In genomic region chr17:78253946-78254672, GRCh38 we compare ENCODE assay signal across 1 cellular context.
TF ChIP-seq lines count a peak whose summit lies in the region.

No MANE protein-coding gene starts in this region.

TF ChIP-seq in GM12878, 131 proteins besides CTCF, POLR2A, EP300 and RAD21 (continued from another document):
- TF ChIP-seq CEBPB (IDR thresholded peaks at IDR 0.05; ENCODE audit: borderline replicate concordance in 1 of 2, low read depth in 2 of 2, low read length in 2 of 2) = no peak
- TF ChIP-seq FOS (IDR thresholded peaks at IDR 0.05; ENCODE audit: borderline replicate concordance, extremely low read depth, insufficient read length) = no peak
- TF ChIP-seq HDGF (IDR thresholded peaks at IDR 0.05) = no peak
- no peak for TF ChIP-seq SPI1 (IDR thresholded peaks at IDR 0.05; ENCODE audit: borderline replicate concordance, insufficient read depth, low read depth, low read length)
- TF ChIP-seq MEF2B (IDR thresholded peaks at IDR 0.05; ENCODE audit: partially characterized antibody, poor library complexity, severe bottlenecking) = peak; percentile 51
- peak in 1 of 2 experiments; percentile 74; a peak in 3 of 4 replicates for TF ChIP-seq IKZF2 (IDR thresholded peaks at IDR 0.05)
- no peak for TF ChIP-seq RCOR1 (conservative IDR thresholded peaks at IDR 0.05; ENCODE audit: low read depth, low read length)
- no peak for TF ChIP-seq HSF1 (IDR thresholded peaks at IDR 0.05; ENCODE audit: low read depth, low read length)
- peak; percentile 91 for TF ChIP-seq LARP7 (IDR thresholded peaks at IDR 0.05)
- no peak for TF ChIP-seq BCLAF1 (IDR thresholded peaks at IDR 0.05)
- peak; percentile 87; the same call in 1 of the 2 replicates for TF ChIP-seq ZNF207 (IDR thresholded peaks at IDR 0.05; ENCODE audit: borderline replicate concordance)
- TF ChIP-seq ZNF24 (IDR thresholded peaks at IDR 0.05) = no peak
- TF ChIP-seq TBL1XR1 (IDR thresholded peaks at IDR 0.05; ENCODE audit: low read depth, low read length) = no peak
- no peak; the same call in none of the 2 replicates for TF ChIP-seq DPF2 (IDR thresholded peaks at IDR 0.05)
- no peak for TF ChIP-seq NFIC (IDR thresholded peaks at IDR 0.05; ENCODE audit: low read depth, low read length)
- peak; percentile 38 for TF ChIP-seq NRF1 (conservative IDR thresholded peaks at IDR 0.05; ENCODE audit: low read depth, low read length)
- TF ChIP-seq SREBF1 (IDR thresholded peaks at IDR 0.05; ENCODE audit: low read length) = peak; percentile 82
- TF ChIP-seq YBX1 (IDR thresholded peaks at IDR 0.05) = no peak
- peak; percentile 16 to 58; a peak in 2 of 4 replicates for TF ChIP-seq BHLHE40 (IDR thresholded peaks at IDR 0.05; ENCODE audit: borderline replicate concordance in 1 of 2, low read depth in 2 of 2, low read length in 1 of 2)
- TF ChIP-seq NR2C1 (IDR thresholded peaks at IDR 0.05) = peak; percentile 62
- peak; percentile 78 for TF ChIP-seq CHD2 (IDR thresholded peaks at IDR 0.05; ENCODE audit: borderline replicate concordance, low read depth, low read length)
- 0 out of 2 replicates have a peak, but pooled peaks have one; percentile 77 for TF ChIP-seq RB1 (IDR thresholded peaks at IDR 0.05; ENCODE audit: borderline replicate concordance)
- TF ChIP-seq NKRF (conservative IDR thresholded peaks at IDR 0.05) = peak; percentile 74
- TF ChIP-seq SP1 (IDR thresholded peaks at IDR 0.05; ENCODE audit: low read depth, low read length) = no peak
- no peak for TF ChIP-seq USF2 (IDR thresholded peaks at IDR 0.05; ENCODE audit: borderline replicate concordance, low read depth, low read length)
- no peak for TF ChIP-seq POU2F2 (IDR thresholded peaks at IDR 0.05; ENCODE audit: borderline replicate concordance, low read depth, low read length)
- TF ChIP-seq ZSCAN29 (IDR thresholded peaks at IDR 0.05) = no peak
- peak; percentile 68 for TF ChIP-seq SUZ12 (IDR thresholded peaks at IDR 0.05; ENCODE audit: unreplicated experiment)
- no peak for TF ChIP-seq TCF7 (IDR thresholded peaks at IDR 0.05; ENCODE audit: borderline replicate concordance)
- peak; percentile 100 for TF ChIP-seq IKZF1 (conservative IDR thresholded peaks at IDR 0.05)
- TF ChIP-seq EED (IDR thresholded peaks at IDR 0.05; ENCODE audit: low read depth) = 0 out of 2 replicates have a peak, but pooled peaks have one; percentile 44
- peak; percentile 97 for TF ChIP-seq GATAD2B (conservative IDR thresholded peaks at IDR 0.05; ENCODE audit: low read depth)
- TF ChIP-seq RAD51 (IDR thresholded peaks at IDR 0.05) = no peak
- no peak for TF ChIP-seq SUPT20H (IDR thresholded peaks at IDR 0.05; ENCODE audit: borderline replicate concordance, control insufficient read depth, low read depth, low read length)
- peak; percentile 94; the same call in 1 of the 2 replicates for TF ChIP-seq STAT1 (conservative IDR thresholded peaks at IDR 0.05)
